In genomic region chr9:24625097-24625496, GRCh38 we compare ENCODE assay signal across 28 cellular contexts.
"Had no signal": no experiment of that assay in that cellular context is flagged by ENCODE, and none has a peak within 500 bp of the region (broad histone marks: within the 10 kb centered on the region; RNA-seq: fewer than 3 reads in every experiment).

No MANE protein-coding gene starts in this region.

- H3K9me3 Mint-ChIP-seq: brain had no signal

- H3K4me3 Mint-ChIP-seq: activated CD4-positive, alpha-beta memory T cell treated with anti-CD3 and anti-CD28 coated beads, Interleukin-2, amount 10 ng/mL, durations not matched to agents 7 days and 5 days; activated CD4-positive, alpha-beta T cell treated with anti-CD3 and anti-CD28 coated beads, Interleukin-2, amount 10 ng/mL, durations not matched to agents 7 days and 5 days; activated naive CD4-positive, alpha-beta T cell treated with anti-CD3 and anti-CD28 coated beads, Interleukin-2, amount 10 ng/mL, durations not matched to agents 7 days and 5 days; activated naive CD8-positive, alpha-beta T cell treated with anti-CD3 and anti-CD28 coated beads, Interleukin-2, amount 10 ng/mL, durations not matched to agents 7 days and 5 days; activated T-cell treated with anti-CD3 and anti-CD28 coated beads, Interleukin-2, amount 50 U/mL, for 24 hours; activated T-cell treated with anti-CD3 and anti-CD28 coated beads, Interleukin-2, amount 50 U/mL, for 72 hours; brain; effector memory CD8-positive, alpha-beta T cell; WTC11 had no signal

- DNase-seq: activated CD4-positive, alpha-beta memory T cell treated with anti-CD3 and anti-CD28 coated beads, Interleukin-2, amount 10 ng/mL, durations not matched to agents 7 days and 5 days; activated CD4-positive, alpha-beta T cell treated with anti-CD3 and anti-CD28 coated beads for 1 hour; activated CD4-positive, alpha-beta T cell treated with anti-CD3 and anti-CD28 coated beads for 4 hours; activated CD4-positive, alpha-beta T cell treated with anti-CD3 and anti-CD28 coated beads, Interleukin-2, amount 10 ng/mL, durations not matched to agents 7 days and 5 days; activated CD4-positive, alpha-beta T cell treated with anti-CD3 and anti-CD28 coated beads, Interleukin-2, amount 50 U/mL, for 4 hours; activated CD8-positive, alpha-beta memory T cell treated with anti-CD3 and anti-CD28 coated beads, Interleukin-2, amount 50 U/mL, for 48 hours; activated gamma-delta T cell; activated naive CD4-positive, alpha-beta T cell; activated naive CD4-positive, alpha-beta T cell treated with anti-CD3 and anti-CD28 coated beads, Interleukin-2, amount 10 ng/mL, durations not matched to agents 7 days and 5 days; activated naive CD8-positive, alpha-beta T cell treated with anti-CD3 and anti-CD28 coated beads, Interleukin-2, amount 10 ng/mL, durations not matched to agents 7 days and 5 days; activated T-cell treated with anti-CD3 and anti-CD28 coated beads for 4 hours; activated T-cell treated with anti-CD3 and anti-CD28 coated beads, Interleukin-2, amount 50 U/mL, for 24 hours; activated T-cell treated with anti-CD3 and anti-CD28 coated beads, Interleukin-2, amount 50 U/mL, for 72 hours; cortex of kidney; dermis blood vessel endothelial cell; effector CD4-positive, alpha-beta T cell; effector memory CD8-positive, alpha-beta T cell; esophagus squamous epithelium; glutamatergic neuron; heart left ventricle; hypothalamus; T-helper 2 cell had no signal

- H3K4me1 Mint-ChIP-seq: activated CD4-positive, alpha-beta memory T cell treated with anti-CD3 and anti-CD28 coated beads, Interleukin-2, amount 10 ng/mL, durations not matched to agents 7 days and 5 days; activated CD4-positive, alpha-beta T cell treated with anti-CD3 and anti-CD28 coated beads, Interleukin-2, amount 10 ng/mL, durations not matched to agents 7 days and 5 days; activated naive CD4-positive, alpha-beta T cell treated with anti-CD3 and anti-CD28 coated beads, Interleukin-2, amount 10 ng/mL, durations not matched to agents 7 days and 5 days; activated naive CD8-positive, alpha-beta T cell treated with anti-CD3 and anti-CD28 coated beads, Interleukin-2, amount 10 ng/mL, durations not matched to agents 7 days and 5 days had no signal

- H3K9me3 ChIP-seq: ascending aorta had no signal

- H3K4me3 ChIP-seq: ascending aorta, esophagus squamous epithelium, heart left ventricle had no signal

- H3K27me3 Mint-ChIP-seq: activated CD4-positive, alpha-beta memory T cell treated with anti-CD3 and anti-CD28 coated beads, Interleukin-2, amount 10 ng/mL, durations not matched to agents 7 days and 5 days; activated CD4-positive, alpha-beta T cell treated with anti-CD3 and anti-CD28 coated beads, Interleukin-2, amount 10 ng/mL, durations not matched to agents 7 days and 5 days; activated naive CD4-positive, alpha-beta T cell treated with anti-CD3 and anti-CD28 coated beads, Interleukin-2, amount 10 ng/mL, durations not matched to agents 7 days and 5 days; activated naive CD8-positive, alpha-beta T cell treated with anti-CD3 and anti-CD28 coated beads, Interleukin-2, amount 10 ng/mL, durations not matched to agents 7 days and 5 days; activated T-cell treated with anti-CD3 and anti-CD28 coated beads, Interleukin-2, amount 50 U/mL, for 24 hours; effector memory CD8-positive, alpha-beta T cell had no signal

- H3K27ac Mint-ChIP-seq: activated CD4-positive, alpha-beta memory T cell treated with anti-CD3 and anti-CD28 coated beads, Interleukin-2, amount 10 ng/mL, durations not matched to agents 7 days and 5 days; activated CD4-positive, alpha-beta T cell treated with anti-CD3 and anti-CD28 coated beads, Interleukin-2, amount 10 ng/mL, durations not matched to agents 7 days and 5 days; activated naive CD4-positive, alpha-beta T cell treated with anti-CD3 and anti-CD28 coated beads, Interleukin-2, amount 10 ng/mL, durations not matched to agents 7 days and 5 days; activated naive CD4-positive, alpha-beta T cell treated with anti-CD3 and anti-CD28 coated beads, Interleukin-2, amount 50 U/mL, for 72 hours; activated naive CD8-positive, alpha-beta T cell treated with anti-CD3 and anti-CD28 coated beads, Interleukin-2, amount 10 ng/mL, durations not matched to agents 7 days and 5 days; activated T-cell treated with anti-CD3 and anti-CD28 coated beads, Interleukin-2, amount 50 U/mL, for 24 hours; activated T-cell treated with anti-CD3 and anti-CD28 coated beads, Interleukin-2, amount 50 U/mL, for 72 hours; brain; effector memory CD8-positive, alpha-beta T cell; WTC11 had no signal

- H3K27me3 ChIP-seq: ascending aorta, esophagus squamous epithelium, heart left ventricle had no signal

- ATAC-seq: activated naive CD4-positive, alpha-beta T cell treated with anti-CD3 and anti-CD28 coated beads, Interleukin-2, amount 50 U/mL, for 72 hours; activated T-cell treated with anti-CD3 and anti-CD28 coated beads, Interleukin-2, amount 50 U/mL, for 72 hours; effector memory CD8-positive, alpha-beta T cell; heart left ventricle; WTC11 had no signal

- H3K36me3 Mint-ChIP-seq: activated naive CD4-positive, alpha-beta T cell treated with anti-CD3 and anti-CD28 coated beads, Interleukin-2, amount 10 ng/mL, durations not matched to agents 7 days and 5 days; activated naive CD4-positive, alpha-beta T cell treated with anti-CD3 and anti-CD28 coated beads, Interleukin-2, amount 50 U/mL, for 72 hours; activated naive CD8-positive, alpha-beta T cell treated with anti-CD3 and anti-CD28 coated beads, Interleukin-2, amount 10 ng/mL, durations not matched to agents 7 days and 5 days; brain; WTC11 had no signal

- H3K36me3 ChIP-seq: ascending aorta, esophagus squamous epithelium, heart left ventricle had no signal

- H3K4me1 ChIP-seq: ascending aorta, esophagus squamous epithelium, heart left ventricle had no signal

- H3K27ac ChIP-seq: ascending aorta, epithelial cell of prostate, esophagus squamous epithelium, heart left ventricle, VCaP had no signal
